Comparison of ENCODE assay signal across 9 cellular contexts in the genomic region with DNA sequence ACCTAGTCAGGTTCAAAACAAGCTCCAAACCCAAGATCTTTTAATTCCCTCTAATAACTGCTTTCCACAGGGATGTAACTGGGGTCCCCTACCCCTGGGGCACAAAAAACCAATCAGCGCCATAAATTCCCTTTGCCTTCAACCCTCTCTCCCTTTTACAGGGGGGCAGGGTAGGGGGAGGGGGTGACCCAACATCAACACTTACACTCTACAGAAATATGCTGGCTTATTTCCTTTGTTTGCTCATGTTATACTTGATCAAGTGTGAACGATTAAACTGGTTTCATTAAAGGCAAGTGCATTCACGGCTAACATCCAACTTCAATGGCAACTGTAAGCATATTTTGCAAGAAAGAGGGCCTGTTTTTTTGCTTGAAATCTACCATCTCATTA. TPM values are rescaled to one million over a fixed set of nuclear protein-coding genes. Genes with fewer than 3 reads are reported as not detected.
DNase-seq lines count a peak whose midpoint lies in the region; ATAC-seq, FAIRE-seq and TF ChIP-seq lines count a peak whose summit lies in the region.
"Had no signal": no experiment of that assay in that cellular context is flagged by ENCODE, and none has a peak within 500 bp of the region (broad histone marks: within the 10 kb centered on the region; RNA-seq: fewer than 3 reads in every experiment).

No MANE protein-coding gene starts in this region.

- H3K4me1 Mint-ChIP-seq in activated naive CD4-positive, alpha-beta T cell treated with anti-CD3 and anti-CD28 coated beads, Interleukin-2, amount 10 ng/mL, durations not matched to agents 7 days and 5 days = peaks cover 6% of the 10 kb centered on the region
- H3K4me1 Mint-ChIP-seq in activated naive CD4-positive, alpha-beta T cell treated with anti-CD3 and anti-CD28 coated beads for 36 hours (ENCODE audit: low read depth) = peaks cover 4% of the 10 kb centered on the region

- CTCF ChIA-PET in activated naive CD4-positive, alpha-beta T cell treated with anti-CD3 and anti-CD28 coated beads, Interleukin-2, amount 10 ng/mL, durations not matched to agents 7 days and 5 days (lab: Charles Lee) = no interaction called here
- CTCF ChIA-PET in activated naive CD4-positive, alpha-beta T cell treated with anti-CD3 and anti-CD28 coated beads for 36 hours (lab: Charles Lee) = no interaction called here
- CTCF ChIA-PET in K562 (lab: Yijun Ruan, JAX; ENCODE audit: low intra/inter-chr PET ratio) = no interaction called here

- TF ChIP-seq EP300 in K562 (IDR thresholded peaks at IDR 0.05; ENCODE audit: low read length) (no peak), tibial nerve (IDR thresholded peaks at IDR 0.05) (no peak)

- POLR2A ChIA-PET in K562 (lab: Yijun Ruan, JAX) = interaction anchor here (0.5 to 2.7 kb wide), 3 partner anchors 9 to 107 kb away, joined by 3 to 9 read pairs (median 3); no protein-coding TSS in a partner anchor

- H3K36me3 ChIP-seq in K562 (ENCODE audit: control insufficient read depth, insufficient read depth, low read length) (peaks cover 18% of the 10 kb centered on the region), left lung (no peaks in the 10 kb centered on the region), tibial nerve (no peaks in the 10 kb centered on the region)

- TF ChIP-seq POLR2A in K562 (conservative IDR thresholded peaks at IDR 0.05) (no peak), tibial nerve (IDR thresholded peaks at IDR 0.05) (no peak)

- peaks cover 74% of the 10 kb centered on the region for H3K79me2 ChIP-seq in K562 (ENCODE audit: control insufficient read depth, insufficient read depth, low read length)

- H3K27ac ChIP-seq in K562 (ENCODE audit: extremely low read depth, low read depth, low read length) = peak overlapping the region; percentile 91
- peak overlapping the region; percentile 97 for H3K27ac ChIP-seq in left lung
- H3K27ac ChIP-seq in tibial nerve = peak overlapping the region; percentile 85 to 96 (median 94)

- no peaks in the 10 kb centered on the region for H3K9me3 Mint-ChIP-seq in activated naive CD4-positive, alpha-beta T cell treated with anti-CD3 and anti-CD28 coated beads, Interleukin-2, amount 10 ng/mL, durations not matched to agents 7 days and 5 days
- H3K9me3 Mint-ChIP-seq in activated naive CD4-positive, alpha-beta T cell treated with anti-CD3 and anti-CD28 coated beads for 36 hours = no peaks in the 10 kb centered on the region

- no peaks in the 10 kb centered on the region; the same call in 1 of the 2 replicates for H4K20me1 ChIP-seq in K562 (replicated peaks; ENCODE audit: control insufficient read depth, insufficient read depth, low read length)

- H3K4me3 ChIP-seq in K562 (peak overlapping the region; percentile 65), left lung (peak overlapping the region; percentile 64 to 83), tibial nerve (peak overlapping the region in 2 of 4 donors; percentile 86 to 94)

- peak overlapping the region; percentile 27 to 82; a peak in 3 of 4 replicates for H3K9ac ChIP-seq in K562 (ENCODE audit: insufficient read depth in 1 of 2, low read depth in 2 of 2, low read length in 2 of 2)

- H3K4me3 Mint-ChIP-seq in activated naive CD4-positive, alpha-beta T cell treated with anti-CD3 and anti-CD28 coated beads, Interleukin-2, amount 10 ng/mL, durations not matched to agents 7 days and 5 days = peak overlapping the region; percentile 40
- H3K4me3 Mint-ChIP-seq in activated naive CD4-positive, alpha-beta T cell treated with anti-CD3 and anti-CD28 coated beads for 36 hours = no peak overlapping the region

- no peak for DNase-seq in activated naive CD4-positive, alpha-beta T cell treated with anti-CD3 and anti-CD28 coated beads, Interleukin-2, amount 10 ng/mL, durations not matched to agents 7 days and 5 days
- no peak for DNase-seq in activated naive CD4-positive, alpha-beta T cell treated with anti-CD3 and anti-CD28 coated beads for 36 hours
- no peak for DNase-seq in K562 (ENCODE audit: extremely low read depth in 1 of 4, low spot score in 3 of 4)
- DNase-seq in left lung = no peak
- no peak for DNase-seq in tibial nerve (ENCODE audit: low spot score in 2 of 2)
- no peak for DNase-seq in NOMO-1 treated with dmso at 0.1 percent for 144 hours (lab: John Stamatoyannopoulos, UW; ENCODE audit: unreplicated experiment)
- DNase-seq: kidney glomerular epithelial cell had no signal

- FAIRE-seq in K562 (lab: Jason Lieb, UNC) = no peak

- ATAC-seq in K562 (no peak), left lung (no peak), GM21447 (IDR thresholded peaks at IDR 0.05; ENCODE audit: unreplicated experiment) (no peak), GM19035 (IDR thresholded peaks at IDR 0.05; ENCODE audit: unreplicated experiment) (no peak)

- H2AFZ ChIP-seq in K562 (ENCODE audit: low read depth, low read length) = no peak overlapping the region

- intact Hi-C loops in activated naive CD4-positive, alpha-beta T cell treated with anti-CD3 and anti-CD28 coated beads for 36 hours (cut with micrococcal nuclease) = no loop called here
- intact Hi-C loops in K562 (cut with micrococcal nuclease) (loop anchor here (5.0 to 10.0 kb wide), 3 partner anchors 45 to 213 kb away; a partner anchor contains a TSS), left lung (cut with DNase I) (loop anchor here in 1 of 2 donors (10.0 kb wide), 1 partner anchor 103 kb away; no protein-coding TSS in a partner anchor)

- TF ChIP-seq CTCF in K562 (IDR thresholded peaks at IDR 0.05 in 2 of 3, conservative IDR thresholded peaks at IDR 0.05 in 1 of 3; ENCODE audit: insufficient read depth in 2 of 3, low read depth in 1 of 3, low read length in 3 of 3) (no peak), left lung (IDR thresholded peaks at IDR 0.05) (no peak), tibial nerve (IDR thresholded peaks at IDR 0.05) (no peak)

- no peaks in the 10 kb centered on the region for H3K9me1 ChIP-seq in K562 (ENCODE audit: control insufficient read depth, insufficient read depth, low read length)

- BruUV-seq in K562 (replicated peaks; lab: Mats Ljungman, UMichigan) = no TSS peak

- in situ Hi-C loops in K562 (cut with MboI) = loop anchor here (25.0 kb wide), 1 partner anchor 220 kb away; a partner anchor contains a TSS

- H3K27me3 ChIP-seq in K562 (ENCODE audit: control insufficient read depth in 2 of 2, insufficient read depth in 2 of 2, low read length in 2 of 2) = no peaks in the 10 kb centered on the region
- peaks cover 0 to 14% of the 10 kb centered on the region in 2 donors for H3K27me3 ChIP-seq in left lung
- H3K27me3 ChIP-seq in tibial nerve = no peaks in the 10 kb centered on the region

- no peak for TF ChIP-seq RAD21 in K562 (CRISPR knock-in tag; conservative IDR thresholded peaks at IDR 0.05 in 1 of 2, IDR thresholded peaks at IDR 0.05 in 1 of 2)

- H3K36me3 Mint-ChIP-seq in activated naive CD4-positive, alpha-beta T cell treated with anti-CD3 and anti-CD28 coated beads, Interleukin-2, amount 10 ng/mL, durations not matched to agents 7 days and 5 days = no peaks in the 10 kb centered on the region
- no peaks in the 10 kb centered on the region for H3K36me3 Mint-ChIP-seq in activated naive CD4-positive, alpha-beta T cell treated with anti-CD3 and anti-CD28 coated beads for 36 hours (ENCODE audit: low read depth)

- 0% methylated on average over 3 of the region's 3 CpGs for WGBS in K562 (ENCODE audit: insufficient coverage, low coverage, missing lambda C conversion rate)
- WGBS in tibial nerve, 2 donors = 26 to 35% methylated on average over 3 of the region's 3 CpGs

- H3K9me3 ChIP-seq in K562 (replicated peaks; ENCODE audit: control insufficient read depth, insufficient read depth, low read depth, low read length) = no peaks in the 10 kb centered on the region
- no peaks in the 10 kb centered on the region for H3K9me3 ChIP-seq in left lung
- H3K9me3 ChIP-seq in tibial nerve = no peaks in the 10 kb centered on the region

- no peak overlapping the region for H3K27ac Mint-ChIP-seq in activated naive CD4-positive, alpha-beta T cell treated with anti-CD3 and anti-CD28 coated beads, Interleukin-2, amount 10 ng/mL, durations not matched to agents 7 days and 5 days
- no peak overlapping the region for H3K27ac Mint-ChIP-seq in activated naive CD4-positive, alpha-beta T cell treated with anti-CD3 and anti-CD28 coated beads for 36 hours

- H3K4me2 ChIP-seq in K562 (ENCODE audit: insufficient read depth, low read length) = peak overlapping the region; percentile 75

- peaks cover 82% of the 10 kb centered on the region for H3K27me3 Mint-ChIP-seq in activated naive CD4-positive, alpha-beta T cell treated with anti-CD3 and anti-CD28 coated beads, Interleukin-2, amount 10 ng/mL, durations not matched to agents 7 days and 5 days
- peaks cover 51% of the 10 kb centered on the region for H3K27me3 Mint-ChIP-seq in activated naive CD4-positive, alpha-beta T cell treated with anti-CD3 and anti-CD28 coated beads for 36 hours (ENCODE audit: low read depth)

- H3K4me1 ChIP-seq in K562 (replicated peaks in 1 of 2; ENCODE audit: control insufficient read depth in 2 of 2, insufficient read depth in 2 of 2, low read length in 2 of 2) = peaks cover 15 to 24% of the 10 kb centered on the region in 2 experiments; a peak in 4 of 5 replicates
- H3K4me1 ChIP-seq in left lung = peaks cover 38 to 64% of the 10 kb centered on the region in 2 donors
- H3K4me1 ChIP-seq in tibial nerve = peaks cover 0 to 70% (median 48%) of the 10 kb centered on the region in 4 donors

RNA-seq across cellular contexts. Expression of a gene that starts 2.9 kb away (rescaled TPM):
- under 1 TPM; 0.19 to 0.42 TPM for total RNA-seq in activated naive CD4-positive, alpha-beta T cell treated with anti-CD3 and anti-CD28 coated beads for 36 hours
- 15.3 and 51.2 TPM in 2 replicates for total RNA-seq in K562 (2011; cell fraction: chromatin; rRNA removed; ENCODE audit: low replicate concordance)
- 15.2 and 21.3 TPM in 2 replicates for total RNA-seq in K562 (2011; cell fraction: nucleolus; rRNA removed)
- total RNA-seq in K562 (2011; cell fraction: nucleoplasm; rRNA removed) = 17.3 and 22.5 TPM in 2 replicates
- total RNA-seq in K562 (2014; rRNA removed) (6.0 and 7.2 TPM in 2 replicates), K562 (2014; rRNA removed; fragmentation: Illumina TruSeq; extraction: Trizol) (8.0 and 8.3 TPM in 2 replicates), K562 (2015; rRNA removed; fragmentation: Illumina TruSeq; extraction: Trizol) (6.9 and 7.2 TPM in 2 replicates), K562 (2021) (6.5 and 8.8 TPM in 2 replicates), left lung (10 to 100 TPM; 71.2 to 77.6 TPM), tibial nerve (10 to 100 TPM; 40.4 to 97.9 (median 62.3) TPM)
- polyA plus RNA-seq in K562 (2011; rRNA removed) (1.3 and 1.8 TPM in 2 replicates), K562 (2014; fragmentation: Illumina TruSeq; extraction: Trizol) (2.0 and 3.2 TPM in 2 replicates), K562 (2014; fragmentation: Nextera tagmentation; extraction: Ambion mirVana) (1 to 10 TPM; 1.5 to 1.9 TPM), K562 (2014; rRNA removed) (5.1 and 5.6 TPM in 2 replicates)
- polyA plus RNA-seq in K562 (2011; cell fraction: cytosol; rRNA removed) = 0.41 and 1.2 TPM in 2 replicates
- 1.1 and 1.4 TPM in 2 replicates for polyA plus RNA-seq in K562 (2011; cell fraction: nucleus; rRNA removed)
- polyA plus RNA-seq in K562 (2012) = 2.5 and 2.7 TPM in 2 replicates
- 14.4 and 22.5 TPM in 2 replicates for polyA minus RNA-seq in K562 (2011; rRNA and poly(A)+ RNA removed)
- polyA minus RNA-seq in K562 (2011; cell fraction: cytosol; rRNA and poly(A)+ RNA removed) = 9.6 and 12.3 TPM in 2 replicates
- polyA minus RNA-seq in K562 (2011; cell fraction: nucleus; rRNA and poly(A)+ RNA removed) = 11.4 and 17.2 TPM in 2 replicates

Comparison
In these comparisons a context has a peak if more than half of its experiments do, and no peak if none do; other contexts are left out.
1. RNA of a gene that starts 2.9 kb away (total RNA-seq): 71.2 to 77.6 TPM in left lung, 40.4 to 97.9 TPM in tibial nerve and 6.0 to 51.2 TPM in K562; 0.19 to 0.42 TPM in activated naive CD4-positive, alpha-beta T cell treated with anti-CD3 and anti-CD28 coated beads for 36 hours; every median in the first group is over 4 times any median in the second.
2. Peak in every context shown above with its lines, with median percentiles within 50 percentile points of each other: H3K27ac ChIP-seq.